Comparison of ENCODE assay signal across 15 cellular contexts in the genomic region with DNA sequence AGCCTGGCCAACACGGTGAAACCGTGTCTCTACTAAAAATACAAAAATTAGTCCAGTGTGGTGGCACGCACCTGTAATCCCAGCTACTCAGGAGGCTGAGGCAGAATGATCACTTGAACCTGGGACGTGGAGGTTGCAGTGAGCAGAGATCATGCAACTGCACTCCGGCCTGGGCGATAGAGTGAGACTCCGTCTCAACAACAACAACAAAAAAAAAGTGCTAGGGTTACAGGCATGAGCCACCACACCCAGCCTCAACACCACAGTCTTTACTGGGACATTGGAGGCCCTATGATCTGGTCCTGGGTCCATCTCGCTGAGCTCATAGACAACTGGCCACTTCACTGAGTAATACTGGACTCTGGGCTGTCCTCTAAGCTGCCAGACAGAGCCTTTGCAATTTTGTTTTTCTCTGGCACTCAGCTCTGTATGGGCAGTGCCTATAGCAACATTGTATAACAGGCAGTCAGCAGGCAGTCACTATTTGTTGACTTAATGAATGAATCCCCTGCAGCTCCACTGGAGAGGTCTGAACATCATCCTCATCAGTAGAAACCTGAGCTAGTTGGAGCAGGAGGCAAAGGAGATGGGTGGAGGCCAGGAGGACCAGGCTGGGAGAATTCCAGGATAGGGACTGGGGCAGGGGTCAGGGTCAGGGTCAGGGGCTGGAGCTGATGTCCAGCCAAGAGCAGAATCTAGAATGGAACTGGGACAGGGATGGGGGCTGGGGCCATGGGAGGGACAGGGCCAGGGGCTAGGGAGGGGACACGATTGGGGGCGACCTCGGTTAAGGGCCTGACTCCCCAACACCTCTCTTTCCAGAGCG. TPM values are rescaled to one million over a fixed set of nuclear protein-coding genes. Genes with fewer than 3 reads are reported as not detected.
DNase-seq lines count a peak whose midpoint lies in the region; ATAC-seq and TF ChIP-seq lines count a peak whose summit lies in the region.
"Had no signal": no experiment of that assay in that cellular context is flagged by ENCODE, and none has a peak within 500 bp of the region (broad histone marks: within the 10 kb centered on the region; RNA-seq: fewer than 3 reads in every experiment).

No MANE protein-coding gene starts in this region.

- POLR2A ChIA-PET in OCI-LY7 (lab: Charles Lee), result no interaction called here

- no peaks in the 10 kb centered on the region for H3K9me2 ChIP-seq in OCI-LY7 (ENCODE audit: insufficient read depth, low read length)

- H3K27ac ChIP-seq in OCI-LY7 (ENCODE audit: low read depth, low read length, poor library complexity, severe bottlenecking) (no peak overlapping the region), upper lobe of right lung (no peak overlapping the region), ovary (no peak overlapping the region)
- H3K27ac ChIP-seq: gastroesophageal sphincter, SJCRH30 had no signal

- no peaks in the 10 kb centered on the region for H3K27me3 ChIP-seq in upper lobe of right lung
- no peaks in the 10 kb centered on the region for H3K27me3 ChIP-seq in ovary
- H3K27me3 ChIP-seq: gastroesophageal sphincter, SJCRH30 had no signal

- CTCF ChIA-PET in OCI-LY7 (lab: Charles Lee; ENCODE audit: unreplicated experiment), result interaction anchor here (0.6 kb wide), 1 partner anchor 85 kb away, joined by 5 read pairs; no protein-coding TSS in a partner anchor

- peak; percentile 13 for DNase-seq in Right ventricle myocardium inferior (ENCODE audit: missing footprints)
- no peak for DNase-seq in left cardiac atrium
- DNase-seq in OCI-LY7 (ENCODE audit: low spot score), result no peak
- peak; percentile 36 for DNase-seq in fibroblast of peridontal ligament (ENCODE audit: extremely low read depth)
- no peak for DNase-seq in GOT3 (lab: John Stamatoyannopoulos, UW)
- DNase-seq in upper lobe of right lung, result no peak
- no peak for DNase-seq in ovary
- no peak for DNase-seq in T-helper 1 cell
- DNase-seq: activated gamma-delta T cell treated with Interleukin-2 at 50 U/mL for 16 hours, cortex of kidney had no signal

- H4K20me1 ChIP-seq in OCI-LY7 (ENCODE audit: insufficient read depth, low read length), result no peaks in the 10 kb centered on the region

- intact Hi-C loops in Right ventricle myocardium inferior (cut with DNase I), result no loop called here
- intact Hi-C loops in left cardiac atrium (cut with DNase I), result no loop called here
- intact Hi-C loops in OCI-LY7 (cut with micrococcal nuclease; ENCODE audit: unreplicated experiment), result loop anchor here (2.0 to 5.0 kb wide), 2 partner anchors 152 to 284 kb away; no protein-coding TSS in a partner anchor
- intact Hi-C loops in upper lobe of right lung (cut with DNase I), result no loop called here
- intact Hi-C loops in ovary (cut with DNase I), result no loop called here

- BruUV-seq in OCI-LY7 (replicated peaks; lab: Mats Ljungman, UMichigan), result no TSS peak

- no peak overlapping the region for H3K4me3 ChIP-seq in OCI-LY7 (ENCODE audit: low read depth, low read length, poor library complexity, severe bottlenecking)
- no peak overlapping the region for H3K4me3 ChIP-seq in upper lobe of right lung
- H3K4me3 ChIP-seq in ovary, result no peak overlapping the region
- H3K4me3 ChIP-seq: gastroesophageal sphincter, GM12878, SJCRH30 had no signal

- peak overlapping the region; percentile 10; the same call in 1 of the 2 replicates for H2AFZ ChIP-seq in OCI-LY7 (ENCODE audit: low read length)

- peaks cover 1% of the 10 kb centered on the region; the same call in 1 of the 2 replicates for H3K79me2 ChIP-seq in OCI-LY7 (ENCODE audit: insufficient read depth, low read depth, low read length)

- ATAC-seq in Right ventricle myocardium inferior (no peak), left cardiac atrium (no peak), upper lobe of right lung (no peak)
- ATAC-seq: gastroesophageal sphincter had no signal

- no peak for TF ChIP-seq EP300 in ovary (IDR thresholded peaks at IDR 0.05)

- H3K36me3 ChIP-seq in OCI-LY7 (ENCODE audit: insufficient read depth, low read length), result 0 out of 2 replicates have a peak, but pooled peaks cover under 1% of the 10 kb centered on the region
- H3K36me3 ChIP-seq in upper lobe of right lung, result peaks cover 6% of the 10 kb centered on the region
- H3K36me3 ChIP-seq in ovary, result no peaks in the 10 kb centered on the region
- H3K36me3 ChIP-seq: SJCRH30 had no signal

- no peak for TF ChIP-seq POLR2A in ovary (IDR thresholded peaks at IDR 0.05)

- peak overlapping the region; percentile 40; the same call in 1 of the 2 replicates for H3K4me2 ChIP-seq in OCI-LY7 (ENCODE audit: low read length)

- 81 to 90% (median 89%) methylated on average over 12 of the region's 12 CpGs for WGBS in ovary, 3 donors

- H3K4me1 ChIP-seq in OCI-LY7 (ENCODE audit: insufficient read depth, low read length, poor library complexity, severe bottlenecking), result peaks cover 8% of the 10 kb centered on the region
- H3K4me1 ChIP-seq in upper lobe of right lung, result no peaks in the 10 kb centered on the region
- no peaks in the 10 kb centered on the region for H3K4me1 ChIP-seq in ovary (ENCODE audit: insufficient read depth)
- H3K4me1 ChIP-seq: SJCRH30 had no signal

- TF ChIP-seq CTCF in OCI-LY7 (conservative IDR thresholded peaks at IDR 0.05; ENCODE audit: low read length) (no peak), upper lobe of right lung (IDR thresholded peaks at IDR 0.05) (no peak), ovary (IDR thresholded peaks at IDR 0.05) (no peak)

- no peaks in the 10 kb centered on the region for H3K9me3 ChIP-seq in OCI-LY7 (ENCODE audit: low read length)
- no peaks in the 10 kb centered on the region for H3K9me3 ChIP-seq in upper lobe of right lung
- no peaks in the 10 kb centered on the region for H3K9me3 ChIP-seq in ovary
- H3K9me3 ChIP-seq: gastroesophageal sphincter, SJCRH30 had no signal

RNA-seq across cellular contexts. Expression of gene BLOC1S3, which starts 8.1 kb away (rescaled TPM):
- total RNA-seq in Right ventricle myocardium inferior, result 5.2 TPM
- total RNA-seq in left cardiac atrium, result 1 to 10 TPM; 6.1 to 7.0 TPM
- total RNA-seq in OCI-LY7 (2014; rRNA removed; shearing (Covaris generic)), result 8.1 and 9.7 TPM in 2 replicates
- 13.8 and 15.4 TPM in 2 replicates for total RNA-seq in OCI-LY7 (2022)
- total RNA-seq in upper lobe of right lung, result 17.8 TPM
- total RNA-seq in ovary, result 10 to 100 TPM in 4 of 7 donors, 1 to 10 TPM in 3; 4.1 to 12.6 (median 11.9) TPM
- polyA plus RNA-seq in ovary, result 10 to 100 TPM in 1 of 2 donors, 1 to 10 TPM in 1; 5.2 to 11.3 TPM

RNA-seq across cellular contexts. Expression of gene TRAPPC6A, which starts 8.7 kb away (rescaled TPM):
- 14.2 TPM for total RNA-seq in Right ventricle myocardium inferior
- 10 to 100 TPM; 13.6 to 14.3 TPM for total RNA-seq in left cardiac atrium
- 50.5 and 55.6 TPM in 2 replicates for total RNA-seq in OCI-LY7 (2014; rRNA removed; shearing (Covaris generic))
- 70.9 and 81.9 TPM in 2 replicates for total RNA-seq in OCI-LY7 (2022)
- 16.9 TPM for total RNA-seq in upper lobe of right lung
- total RNA-seq in ovary, result 10 to 100 TPM; 14.2 to 32.9 (median 23.4) TPM
- 10 to 100 TPM in 1 of 2 donors, 1 to 10 TPM in 1; 1.8 to 33.7 TPM for polyA plus RNA-seq in ovary

RNA-seq across cellular contexts. Expression of gene NKPD1, which starts 25.9 kb away (rescaled TPM):
- total RNA-seq in Right ventricle myocardium inferior (not detected), left cardiac atrium (under 1 TPM in 1 of 2 donors, not detected in 1; 0.05 TPM), OCI-LY7 (2022) (1.00 and 1.0 TPM in 2 replicates), upper lobe of right lung (not detected), ovary (under 1 TPM; 0.15 to 0.57 (median 0.20) TPM)
- 0.50 and 1.0 TPM in 2 replicates for total RNA-seq in OCI-LY7 (2014; rRNA removed; shearing (Covaris generic))
- polyA plus RNA-seq in ovary, result under 1 TPM in 1 of 2 donors, not detected in 1; 0.11 TPM
- total RNA-seq: SJCRH30 had no signal

RNA-seq across cellular contexts. Expression of gene EXOC3L2, which starts 58.5 kb away (rescaled TPM):
- total RNA-seq in Right ventricle myocardium inferior (0.97 TPM), left cardiac atrium (1 to 10 TPM; 1.9 to 2.6 TPM), OCI-LY7 (2022) (not detected in 2 replicates), upper lobe of right lung (11.9 TPM), ovary (1 to 10 TPM in 5 of 7 donors, under 1 TPM in 1, not detected in 1; 0.80 to 3.2 (median 1.4) TPM)
- not detected in 2 replicates for total RNA-seq in OCI-LY7 (2014; rRNA removed; shearing (Covaris generic))
- 1 to 10 TPM in 1 of 2 donors, under 1 TPM in 1; 0.63 to 1.4 TPM for polyA plus RNA-seq in ovary
- total RNA-seq: activated CD8-positive, alpha-beta memory T cell treated with anti-CD3 and anti-CD28 coated beads, Interleukin-2, amount 10 ng/mL, durations not matched to agents 7 days and 5 days; GM12878; MCF 10A; SJCRH30 had no signal
- polyA plus RNA-seq: GM12878 had no signal

Comparison
In these comparisons a context has a peak if more than half of its experiments do, and no peak if none do; other contexts are left out.
1. DNase-seq: peak in Right ventricle myocardium inferior (single experiment) and fibroblast of peridontal ligament (single experiment); none in left cardiac atrium (single experiment), OCI-LY7 (single experiment), GOT3 (single experiment), upper lobe of right lung (single experiment), ovary (0 of 5) and T-helper 1 cell (0 of 5).